ENCODE assay signal across 9 cellular contexts in the genomic region with DNA sequence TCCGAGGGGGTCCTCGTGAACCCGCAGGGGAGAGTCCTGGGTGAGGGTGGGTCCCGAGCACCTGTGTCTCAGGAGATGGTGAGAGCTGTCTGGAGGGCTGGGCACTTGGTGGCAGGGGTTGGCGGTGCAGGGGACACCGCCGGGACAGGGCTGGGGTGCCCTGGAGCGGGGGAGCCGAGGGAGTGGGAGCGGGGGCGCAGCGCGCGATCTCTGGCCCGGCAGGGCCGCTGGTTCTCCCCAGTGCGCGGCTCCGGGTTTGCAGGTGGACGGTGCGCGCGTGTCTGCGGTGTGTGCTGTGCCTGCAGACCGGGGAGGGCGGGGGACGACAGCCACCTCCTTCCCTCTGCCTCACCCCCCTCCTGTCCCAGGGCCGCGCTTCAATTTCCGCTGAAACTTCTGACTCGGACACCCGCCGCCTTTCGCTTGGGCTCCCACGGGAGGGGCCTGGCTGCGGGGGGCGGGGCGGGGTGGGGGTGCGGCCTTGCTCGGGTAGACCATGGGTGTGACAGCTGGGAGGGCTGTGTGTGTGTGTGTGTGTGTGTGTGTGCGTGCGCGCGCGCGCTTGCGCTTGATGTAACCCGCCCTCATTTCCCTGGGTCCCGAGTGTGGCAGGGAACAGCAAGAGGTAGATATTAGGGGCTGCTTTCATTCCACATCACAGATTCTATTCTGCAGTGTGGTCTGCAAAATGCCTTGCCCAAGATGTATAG. TPM values are rescaled to one million over a fixed set of nuclear protein-coding genes. Genes with fewer than 3 reads are reported as not detected.
DNase-seq lines count a peak whose midpoint lies in the region; ATAC-seq, FAIRE-seq and TF ChIP-seq lines count a peak whose summit lies in the region.
"Had no signal": no experiment of that assay in that cellular context is flagged by ENCODE, and none has a peak within 500 bp of the region (broad histone marks: within the 10 kb centered on the region; RNA-seq: fewer than 3 reads in every experiment).

No MANE protein-coding gene starts in this region.

- peak overlapping the region; percentile 87 for H3K18ac ChIP-seq in neuronal stem cell (ENCODE audit: low read length)

- no CpG with 5 or more reads among the region's 49 CpGs for WGBS in neuronal stem cell (ENCODE audit: extremely low coverage in 2 of 2, insufficient read length in 2 of 2, insufficient replicate concordance in 1 of 2), 2 donors
- WGBS in testis, 2 donors = 1% methylated on average over 41 of the region's 49 CpGs; no CpG with 5 or more reads in 1 of the 2 donors

- no peak for TF ChIP-seq POLR2A in testis (IDR thresholded peaks at IDR 0.05)

- peak overlapping the region; percentile 94 for H2AFZ ChIP-seq in neuronal stem cell (ENCODE audit: low read length)

- H2BK12ac ChIP-seq in neuronal stem cell (ENCODE audit: low read length) = no peak overlapping the region

- H2AK5ac ChIP-seq in neuronal stem cell (ENCODE audit: low read depth, low read length) = peak overlapping the region; percentile 54

- no peaks in the 10 kb centered on the region for H3K9me3 Mint-ChIP-seq in CD8-positive, alpha-beta memory T cell

- FAIRE-seq in RCC 7860 (lab: Jason Lieb, UNC) = no peak
- FAIRE-seq: colon had no signal

- H3K4me3 ChIP-seq in CD8-positive, alpha-beta memory T cell (ENCODE audit: low read length) = peak overlapping the region; percentile 53
- peak overlapping the region; percentile 88 for H3K4me3 ChIP-seq in HL-60 (replicated peaks; ENCODE audit: insufficient read depth, low read length)
- H3K4me3 ChIP-seq in neuronal stem cell (ENCODE audit: low read length in 2 of 2) = peak overlapping the region; percentile 65 to 79
- peak overlapping the region; percentile 53 to 59 for H3K4me3 ChIP-seq in testis

- peaks cover 0 to 7% (median 2%) of the 10 kb centered on the region in 3 donors for H3K36me3 Mint-ChIP-seq in CD8-positive, alpha-beta memory T cell

- H3K27me3 Mint-ChIP-seq in CD8-positive, alpha-beta memory T cell = peaks cover 0 to 2% of the 10 kb centered on the region in 2 donors

- no peak overlapping the region for H4K8ac ChIP-seq in neuronal stem cell (ENCODE audit: low read depth, low read length)

- peak overlapping the region; percentile 81 for H3K9ac ChIP-seq in neuronal stem cell (ENCODE audit: low read depth, low read length, poor library complexity)

- peak overlapping the region; percentile 97 for H3K4me2 ChIP-seq in neuronal stem cell (ENCODE audit: insufficient read depth, low read length, poor library complexity, severe bottlenecking)

- H3K4me1 ChIP-seq in CD8-positive, alpha-beta memory T cell (ENCODE audit: insufficient read depth, low read length) = peaks cover 5% of the 10 kb centered on the region
- H3K4me1 ChIP-seq in neuronal stem cell (ENCODE audit: control insufficient read depth in 2 of 2, insufficient read depth in 1 of 2, low read depth in 1 of 2, low read length in 2 of 2) (peaks cover 4 to 5% of the 10 kb centered on the region in 2 donors), testis (peaks cover 3% of the 10 kb centered on the region)

- peak; percentile 57 for ATAC-seq in GM19455 (IDR thresholded peaks at IDR 0.05; ENCODE audit: unreplicated experiment)

- peak overlapping the region; percentile 74 for H3K27ac ChIP-seq in CD8-positive, alpha-beta memory T cell (ENCODE audit: low read depth, low read length)
- H3K27ac ChIP-seq in HL-60 (replicated peaks) (peak overlapping the region; percentile 88), neuronal stem cell (replicated peaks; ENCODE audit: low read length) (no peak overlapping the region), testis (no peak overlapping the region)

- peak overlapping the region; percentile 78 to 93 (median 85) for H3K4me3 Mint-ChIP-seq in CD8-positive, alpha-beta memory T cell

- H3K4me1 Mint-ChIP-seq in CD8-positive, alpha-beta memory T cell = peaks cover 1 to 16% (median 5%) of the 10 kb centered on the region in 3 donors

- no peak overlapping the region for H2BK5ac ChIP-seq in neuronal stem cell (ENCODE audit: low read length)

- DNase-seq in CD8-positive, alpha-beta memory T cell = peak; percentile 52 to 85 (median 65)
- peak; percentile 58 to 84 for DNase-seq in HL-60 (ENCODE audit: low read depth in 1 of 2, low spot score in 1 of 2)
- DNase-seq in RCC 7860 (ENCODE audit: low spot score) = peak; percentile 69
- peak; percentile 45 to 57 for DNase-seq in activated T-helper 1 cell treated with anti-CD3 and anti-CD28 coated beads, Interleukin-2, amount 50 U/mL, for 16 hours (ENCODE audit: low read depth in 1 of 2, low spot score in 1 of 2)
- peak; percentile 76 for DNase-seq in fibroblast of the conjunctiva (ENCODE audit: low read depth)
- DNase-seq in neuronal stem cell (ENCODE audit: low spot score) = peak; percentile 30
- DNase-seq in testis = peak; percentile 49

- no peak overlapping the region for H4K91ac ChIP-seq in neuronal stem cell (ENCODE audit: low read depth, low read length, poor library complexity)

- peak overlapping the region; percentile 56 to 92 (median 84) for H3K27ac Mint-ChIP-seq in CD8-positive, alpha-beta memory T cell

- no peak overlapping the region for H2BK15ac ChIP-seq in neuronal stem cell (ENCODE audit: low read length)

- H2BK120ac ChIP-seq in neuronal stem cell (ENCODE audit: low read depth, low read length) = no peak overlapping the region

- no peak overlapping the region for H3K23ac ChIP-seq in neuronal stem cell (ENCODE audit: low read depth, low read length, poor library complexity)

- H3K27me3 ChIP-seq in CD8-positive, alpha-beta memory T cell (ENCODE audit: insufficient read depth, low read length, poor library complexity, severe bottlenecking) = no peaks in the 10 kb centered on the region
- H3K27me3 ChIP-seq in HL-60 (ENCODE audit: insufficient read depth, poor library complexity, severe bottlenecking) (no peaks in the 10 kb centered on the region), neuronal stem cell (ENCODE audit: control insufficient read depth in 3 of 3, insufficient read depth in 3 of 3, low read depth in 1 of 3, low read length in 3 of 3) (peaks cover 2 to 16% (median 12%) of the 10 kb centered on the region in 3 experiments), testis (no peaks in the 10 kb centered on the region)

- no peaks in the 10 kb centered on the region for H3K9me3 ChIP-seq in CD8-positive, alpha-beta memory T cell (ENCODE audit: low read length)
- H3K9me3 ChIP-seq in neuronal stem cell (replicated peaks in 1 of 2; ENCODE audit: control insufficient read depth in 2 of 2, insufficient read depth in 1 of 2, low read depth in 1 of 2, low read length in 2 of 2) = no peaks in the 10 kb centered on the region
- no peaks in the 10 kb centered on the region for H3K9me3 ChIP-seq in testis

- CTCF ChIA-PET in CD8-positive, alpha-beta memory T cell (lab: Charles Lee) = interaction anchor here (0.9 to 4.5 kb wide), 4 partner anchors 9 to 50 kb away, joined by 3 to 17 read pairs (median 4); no protein-coding TSS in a partner anchor

- H3K14ac ChIP-seq in neuronal stem cell (ENCODE audit: low read length) = no peak overlapping the region

- no peak overlapping the region for H3K4ac ChIP-seq in neuronal stem cell (ENCODE audit: low read length)

- POLR2A ChIA-PET in CD8-positive, alpha-beta memory T cell (lab: Charles Lee) = interaction anchor here (1.2 kb wide), 1 partner anchor 26 kb away, joined by 3 read pairs; no protein-coding TSS in a partner anchor

- intact Hi-C loops in testis (cut with DNase I; ENCODE audit: low total_unique reads) = no loop called here

- H3K36me3 ChIP-seq in CD8-positive, alpha-beta memory T cell (ENCODE audit: insufficient read depth, low read length) = no peaks in the 10 kb centered on the region
- no peaks in the 10 kb centered on the region for H3K36me3 ChIP-seq in neuronal stem cell (replicated peaks in 1 of 2; ENCODE audit: control insufficient read depth in 2 of 2, insufficient read depth in 2 of 2, low read length in 2 of 2)
- no peaks in the 10 kb centered on the region for H3K36me3 ChIP-seq in testis (ENCODE audit: low read depth, missing control alignments)

- H3K79me1 ChIP-seq in neuronal stem cell (ENCODE audit: low read depth, low read length) = no peaks in the 10 kb centered on the region

- TF ChIP-seq CTCF in HL-60 (IDR thresholded peaks at IDR 0.05; ENCODE audit: insufficient read depth, low read length) = no peak
- no peak for TF ChIP-seq CTCF in testis (IDR thresholded peaks at IDR 0.05)

RNA-seq across cellular contexts. Expression of a gene that starts 1.2 kb away (rescaled TPM):
- total RNA-seq in CD8-positive, alpha-beta memory T cell = 10 to 100 TPM; 24.6 to 28.7 TPM
- polyA plus RNA-seq in CD8-positive, alpha-beta memory T cell = 12.0 TPM
- polyA plus RNA-seq in neuronal stem cell (2013, experiment 1 of 2) = 5.1 TPM
- polyA plus RNA-seq in neuronal stem cell (2013, experiment 2 of 2) = 4.6 TPM
- total RNA-seq in testis = 1 to 10 TPM; 2.9 to 3.6 TPM
- polyA plus RNA-seq in testis (ENCODE audit: insufficient read depth, low read depth, low replicate concordance) = 2.8 TPM

RNA-seq across cellular contexts. Expression of a gene that starts 26.4 kb away (rescaled TPM):
- total RNA-seq in CD8-positive, alpha-beta memory T cell = 10 to 100 TPM; 83.7 to 90.5 TPM
- 95.7 TPM for polyA plus RNA-seq in CD8-positive, alpha-beta memory T cell
- 33.0 TPM for polyA plus RNA-seq in neuronal stem cell (2013, experiment 1 of 2)
- polyA plus RNA-seq in neuronal stem cell (2013, experiment 2 of 2) = 31.6 TPM
- total RNA-seq in testis = 10 to 100 TPM; 87.2 to 93.7 TPM
- polyA plus RNA-seq in testis (ENCODE audit: insufficient read depth, low read depth, low replicate concordance) = 77.8 TPM

RNA-seq across cellular contexts. Expression of a gene that starts 34.8 kb away (rescaled TPM):
- 1 to 10 TPM; 7.6 to 9.5 TPM for total RNA-seq in CD8-positive, alpha-beta memory T cell
- 1.0 TPM for polyA plus RNA-seq in CD8-positive, alpha-beta memory T cell
- polyA plus RNA-seq in neuronal stem cell (2013, experiment 1 of 2) = 27.7 TPM
- polyA plus RNA-seq in neuronal stem cell (2013, experiment 2 of 2) = 26.1 TPM
- 10 to 100 TPM; 62.4 to 79.0 TPM for total RNA-seq in testis
- polyA plus RNA-seq in testis (ENCODE audit: insufficient read depth, low read depth, low replicate concordance) = 49.4 TPM

RNA-seq across cellular contexts. Expression of a gene that starts 56.4 kb away (rescaled TPM):
- total RNA-seq in CD8-positive, alpha-beta memory T cell = 1 to 10 TPM; 4.7 to 5.1 TPM
- 0.64 TPM for polyA plus RNA-seq in CD8-positive, alpha-beta memory T cell
- 52.4 TPM for polyA plus RNA-seq in neuronal stem cell (2013, experiment 1 of 2)
- 51.5 TPM for polyA plus RNA-seq in neuronal stem cell (2013, experiment 2 of 2)
- total RNA-seq in testis = 10 to 100 TPM; 19.2 to 23.8 TPM
- polyA plus RNA-seq in testis (ENCODE audit: insufficient read depth, low read depth, low replicate concordance) = 13.4 TPM

Comparison
In these comparisons a context has a peak if more than half of its experiments do, and no peak if none do; other contexts are left out.
1. H3K27ac ChIP-seq: peak in CD8-positive, alpha-beta memory T cell (single experiment) and HL-60 (single experiment); none in neuronal stem cell (single experiment) and testis (0 of 2).
2. RNA of a gene that starts 1.2 kb away (total RNA-seq): 24.6 to 28.7 TPM in CD8-positive, alpha-beta memory T cell; 2.9 to 3.6 TPM in testis; every median in the first group is over 4 times any median in the second.
3. RNA of a gene that starts 34.8 kb away (total RNA-seq): 62.4 to 79.0 TPM in testis; 7.6 to 9.5 TPM in CD8-positive, alpha-beta memory T cell; every median in the first group is over 4 times any median in the second.
4. Peak in every context shown above with its lines, with median percentiles within 50 percentile points of each other: DNase-seq and H3K4me3 ChIP-seq.